16 cellular contexts compared by ENCODE assay signal in genomic region chr7:86964973-86965726, GRCh38.
"Had no signal": no experiment of that assay in that cellular context is flagged by ENCODE, and none has a peak within 500 bp of the region (broad histone marks: within the 10 kb centered on the region; RNA-seq: fewer than 3 reads in every experiment).

No MANE protein-coding gene starts in this region.

- H3K4me2 ChIP-seq: hepatocyte had no signal

- H3K27me3 ChIP-seq: brain microvascular endothelial cell, hepatocyte, right lobe of liver, stomach had no signal

- H3K4me1 ChIP-seq: right lobe of liver, stomach had no signal

- H3K4me3 ChIP-seq: hepatocyte, psoas muscle, right lobe of liver, stomach had no signal

- H3K36me3 ChIP-seq: brain microvascular endothelial cell, right lobe of liver, stomach had no signal

- DNase-seq: activated B cell treated with CpG ODN at 0.5 μM for 24 hours; activated CD4-positive, alpha-beta T cell treated with anti-CD3 and anti-CD28 coated beads, Interleukin-2, amount 10 ng/mL, durations not matched to agents 24 days and 14 days; activated CD8-positive, alpha-beta memory T cell treated with anti-CD3 and anti-CD28 coated beads, Interleukin-2, amount 50 U/mL, for 4 hours; activated CD8-positive, alpha-beta T cell treated with anti-CD3 and anti-CD28 coated beads, Interleukin-2, amount 10 ng/mL, durations not matched to agents 7 days and 5 days; activated gamma-delta T cell; activated T-cell treated with anti-CD3 and anti-CD28 coated beads, Interleukin-2, amount 50 U/mL, for 48 hours; brain microvascular endothelial cell; left ventricle myocardium superior; natural killer cell; occipital lobe; psoas muscle; right lobe of liver; stomach had no signal

- H3K27ac ChIP-seq: brain microvascular endothelial cell, hepatocyte, psoas muscle, right lobe of liver, stomach had no signal

- FAIRE-seq: endometrium, TTC549 had no signal

- ATAC-seq: activated CD8-positive, alpha-beta T cell treated with anti-CD3 and anti-CD28 coated beads, Interleukin-2, amount 10 ng/mL, durations not matched to agents 7 days and 5 days; left ventricle myocardium superior; natural killer cell; psoas muscle; right lobe of liver had no signal
